In the genomic region with DNA sequence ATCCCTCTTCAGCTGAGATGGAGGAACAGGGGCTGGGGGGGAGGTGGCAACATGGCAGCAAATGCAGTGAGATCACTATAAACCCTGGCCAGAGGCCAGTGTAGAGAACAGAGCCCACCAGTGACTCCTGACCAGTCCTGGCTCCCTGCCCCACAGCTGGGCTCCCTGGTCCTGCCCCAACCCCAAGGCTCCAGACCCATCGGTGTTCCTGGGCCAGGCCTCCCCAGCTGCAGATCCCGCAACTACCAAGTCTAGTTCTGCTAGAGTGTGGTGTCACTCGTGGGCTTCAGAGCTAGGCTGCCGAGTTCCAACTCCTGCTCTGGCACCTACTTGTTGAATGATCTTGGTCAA, we compare ENCODE assay signal across 12 cellular contexts. TPM values are rescaled to one million over a fixed set of nuclear protein-coding genes. Genes with fewer than 3 reads are reported as not detected.
DNase-seq lines count a peak whose midpoint lies in the region; ATAC-seq, FAIRE-seq and TF ChIP-seq lines count a peak whose summit lies in the region.
"Had no signal": no experiment of that assay in that cellular context is flagged by ENCODE, and none has a peak within 500 bp of the region (broad histone marks: within the 10 kb centered on the region; RNA-seq: fewer than 3 reads in every experiment).

No MANE protein-coding gene starts in this region.

- no peaks in the 10 kb centered on the region for H3K27me3 ChIP-seq in endodermal cell (ENCODE audit: control insufficient read depth, insufficient read depth, low read length, poor library complexity, severe bottlenecking)
- H3K27me3 ChIP-seq: SJCRH30 had no signal

- no peak overlapping the region for H3K4me3 ChIP-seq in endodermal cell (ENCODE audit: low read length)
- H3K4me3 ChIP-seq: SJCRH30 had no signal

- CTCF ChIA-PET in RWPE1 (lab: Yijun Ruan, JAX), result no interaction called here

- H3K27ac Mint-ChIP-seq in endodermal cell, result peak overlapping the region; percentile 74

- peaks cover 20% of the 10 kb centered on the region for H3K4me1 Mint-ChIP-seq in endodermal cell

- no peaks in the 10 kb centered on the region for H3K36me3 ChIP-seq in endodermal cell (ENCODE audit: control insufficient read depth, insufficient read depth, low read length)
- H3K36me3 ChIP-seq: SJCRH30 had no signal

- H3K27ac ChIP-seq in RWPE1 (peak overlapping the region; percentile 89), endodermal cell (ENCODE audit: low read depth, low read length) (no peak overlapping the region)
- H3K27ac ChIP-seq: parathyroid adenoma, SJCRH30 had no signal

- ATAC-seq in HG03135 (IDR thresholded peaks at IDR 0.05; ENCODE audit: unreplicated experiment) (no peak), HG03457 (IDR thresholded peaks at IDR 0.05; ENCODE audit: unreplicated experiment) (no peak)

- H3K9ac ChIP-seq in endodermal cell (ENCODE audit: extremely low read depth, low read length, poor library complexity, severe bottlenecking), result no peak overlapping the region
- H3K9ac ChIP-seq: parathyroid adenoma had no signal

- TF ChIP-seq CTCF in RWPE1 (conservative IDR thresholded peaks at IDR 0.05; ENCODE audit: low read depth), result no peak
- no peak for TF ChIP-seq CTCF in endodermal cell (conservative IDR thresholded peaks at IDR 0.05)

- peak; percentile 31 for FAIRE-seq in GM19239 (lab: Jason Lieb, UNC)

- H3K4me1 ChIP-seq in endodermal cell (ENCODE audit: control insufficient read depth, insufficient read depth, low read length), result peaks cover 6% of the 10 kb centered on the region
- H3K4me1 ChIP-seq: parathyroid adenoma had no signal

- no peaks in the 10 kb centered on the region for H3K27me3 Mint-ChIP-seq in endodermal cell (ENCODE audit: insufficient read depth)

- H3K9me3 ChIP-seq in endodermal cell (ENCODE audit: control insufficient read depth, low read length), result no peaks in the 10 kb centered on the region
- H3K9me3 ChIP-seq: SJCRH30 had no signal

- H3K9me3 Mint-ChIP-seq in endodermal cell, result no peaks in the 10 kb centered on the region

- DNase-seq in GM19239 (ENCODE audit: insufficient read length, low spot score) (no peak), RWPE1 (ENCODE audit: low spot score) (no peak), endodermal cell (peak; percentile 53), occipital lobe (lab: John Stamatoyannopoulos, UW) (peak; percentile 76), NOMO-1 treated with DMSO at 0.1 percent for 48 hours (lab: John Stamatoyannopoulos, UW; ENCODE audit: unreplicated experiment) (no peak), EL (no peak)
- DNase-seq: DMS79 treated with DMSO at 0.1 percent for 48 hours, NCI-H187, SJCRH30 had no signal

- no peak overlapping the region for H3K4me3 Mint-ChIP-seq in endodermal cell

- POLR2A ChIA-PET in RWPE1 (lab: Yijun Ruan, JAX; ENCODE audit: low non-redundant PET), result no interaction called here

- WGBS in endodermal cell (ENCODE audit: insufficient coverage in 1 of 2, insufficient read length in 1 of 2), 2 experiments, result 84 to 85% methylated on average over 4 of the region's 4 CpGs

- H3K36me3 Mint-ChIP-seq in endodermal cell (ENCODE audit: low read depth), result no peaks in the 10 kb centered on the region

RNA-seq across cellular contexts. Expression of gene AKNA, which starts 16.8 kb away (rescaled TPM):
- total RNA-seq in endodermal cell (10 to 100 TPM; 12.2 to 15.4 TPM), occipital lobe (3.3 TPM)
- 16.6 TPM for polyA plus RNA-seq in endodermal cell (2013, experiment 1 of 2)
- 16.2 TPM for polyA plus RNA-seq in endodermal cell (2013, experiment 2 of 2)

RNA-seq across cellular contexts. Expression of gene ORM2, which starts 41.3 kb away (rescaled TPM):
- total RNA-seq in endodermal cell, result under 1 TPM; 0.59 to 0.80 TPM
- polyA plus RNA-seq in endodermal cell (2013, experiment 1 of 2), result not detected
- not detected for polyA plus RNA-seq in endodermal cell (2013, experiment 2 of 2)
- not detected for total RNA-seq in occipital lobe
- total RNA-seq: SJCRH30 had no signal

RNA-seq across cellular contexts. Expression of gene ORM1, which starts 48.1 kb away (rescaled TPM):
- total RNA-seq in endodermal cell, result under 1 TPM in 1 of 2 donors, not detected in 1; 0.59 TPM
- not detected for polyA plus RNA-seq in endodermal cell (2013, experiment 1 of 2)
- not detected for polyA plus RNA-seq in endodermal cell (2013, experiment 2 of 2)
- not detected for total RNA-seq in occipital lobe
- total RNA-seq: SJCRH30 had no signal

Comparison
In these comparisons a context has a peak if more than half of its experiments do, and no peak if none do; other contexts are left out.
1. DNase-seq: peak in endodermal cell (single experiment) and occipital lobe (single experiment); none in GM19239 (single experiment), RWPE1 (single experiment), NOMO-1 treated with DMSO at 0.1 percent for 48 hours (single experiment) and EL (single experiment).